ENCODE assay signal across 8 cellular contexts in genomic region chr15:73633111-73633990, GRCh38. TPM values are rescaled to one million over a fixed set of nuclear protein-coding genes. Genes with fewer than 3 reads are reported as not detected.
DNase-seq lines count a peak whose midpoint lies in the region; ATAC-seq and TF ChIP-seq lines count a peak whose summit lies in the region.

Gene NPTN, minus strand, starts transcription at chr15:73633389. Its CDS starts 174 bp downstream, at chr15:73633215.

- no peak for TF ChIP-seq CTCF in AG04449 (IDR thresholded peaks at IDR 0.05; ENCODE audit: insufficient read depth, low read length, missing control alignments)
- no peak for TF ChIP-seq CTCF in WTC11 (IDR thresholded peaks at IDR 0.05)
- TF ChIP-seq CTCF in cardiac fibroblast (IDR thresholded peaks at IDR 0.05; ENCODE audit: low read depth, low read length): peak; percentile 3
- TF ChIP-seq CTCF in spleen (IDR thresholded peaks at IDR 0.05 in 8 of 11, conservative IDR thresholded peaks at IDR 0.05 in 3 of 11): peak in 5 of 11 experiments; percentile 31 to 71 (median 39)

- ATAC-seq in GM18907 (IDR thresholded peaks at IDR 0.05; ENCODE audit: unreplicated experiment): peak; percentile 87
- peak; percentile 88 for ATAC-seq in HG03159 (IDR thresholded peaks at IDR 0.05; ENCODE audit: unreplicated experiment)
- peak; percentile 92 for ATAC-seq in WTC11

- CTCF ChIA-PET in AG04449 (lab: Yijun Ruan, JAX) (interaction anchor here (0.6 to 19.2 kb wide), 15 partner anchors 10 to 350 kb away, joined by 3 to 459 read pairs (median 25); partner anchors contain the start of genes CD276 and TBC1D21), WTC11 (lab: Charles Lee) (interaction anchor here (0.6 to 4.9 kb wide), 10 partner anchors 11 to 327 kb away, joined by 3 to 142 read pairs (median 8); no protein-coding TSS in a partner anchor)

- H3K27ac Mint-ChIP-seq in WTC11 (peak within 1 kb of the TSS; percentile 97), immature natural killer cell (peak within 1 kb of the TSS; percentile 73 to 88 (median 82))

- peaks cover 24 to 72% (median 54%) of the 10 kb centered on the region in 6 donors for H3K4me1 ChIP-seq in spleen

- peaks cover 4% of the 10 kb centered on the region for H3K27me3 Mint-ChIP-seq in WTC11 (ENCODE audit: low read depth)
- peaks cover 0 to 7% (median 6%) of the 10 kb centered on the region in 3 donors for H3K27me3 Mint-ChIP-seq in immature natural killer cell (ENCODE audit: low read depth in 3 of 3)

- H3K27me3 ChIP-seq in spleen (replicated peaks in 1 of 7): no peaks in the 10 kb centered on the region

- POLR2A ChIA-PET in AG04449 (lab: Yijun Ruan, JAX) (interaction anchor here (0.6 to 2.8 kb wide), 13 partner anchors 9 to 293 kb away, joined by 3 to 20 read pairs (median 5); partner anchors contain the start of gene CD276), WTC11 (lab: Charles Lee) (interaction anchor here (0.5 to 1.2 kb wide), 4 partner anchors 16 to 135 kb away, joined by 3 to 5 read pairs (median 4); partner anchors contain the start of gene CD276)

- H3K4me3 ChIP-seq in AG04449 (ENCODE audit: low read depth, low read length): peak within 1 kb of the TSS; percentile 92
- H3K4me3 ChIP-seq in cardiac fibroblast (replicated peaks in 1 of 2; ENCODE audit: low read depth in 2 of 2, low read length in 2 of 2): peak within 1 kb of the TSS; percentile 87 to 90
- H3K4me3 ChIP-seq in spleen: peak within 1 kb of the TSS; percentile 70 to 85 (median 79)

- H3K4me3 Mint-ChIP-seq in WTC11 (peak within 1 kb of the TSS; percentile 76), immature natural killer cell (peak within 1 kb of the TSS; percentile 83 to 91 (median 88))

- peak in 2 of 3 donors; percentile 26 to 36 for TF ChIP-seq POLR2A in spleen (IDR thresholded peaks at IDR 0.05)

- H3K36me3 ChIP-seq in spleen: no peaks in the 10 kb centered on the region

- intact Hi-C loops in spleen (cut with DNase I; ENCODE audit: low total_unique reads): no loop called here

- H3K9me3 Mint-ChIP-seq in WTC11: no peaks in the 10 kb centered on the region
- H3K9me3 Mint-ChIP-seq in immature natural killer cell: no peaks in the 10 kb centered on the region

- H3K9me3 ChIP-seq in spleen: no peaks in the 10 kb centered on the region

- peaks cover 57% of the 10 kb centered on the region for H3K4me1 Mint-ChIP-seq in WTC11
- H3K4me1 Mint-ChIP-seq in immature natural killer cell: peaks cover 42 to 56% of the 10 kb centered on the region in 2 donors

- H3K27ac ChIP-seq in spleen: peak within 1 kb of the TSS; percentile 86 to 97 (median 95)

- H3K36me3 Mint-ChIP-seq in WTC11: no peaks in the 10 kb centered on the region
- no peaks in the 10 kb centered on the region for H3K36me3 Mint-ChIP-seq in immature natural killer cell

- WGBS in spleen, 5 donors: 2 to 9% (median 2%) methylated on average over 14 to 61 of the region's 62 CpGs

- peak; percentile 81 for DNase-seq in AG04449 (ENCODE audit: low read depth, low spot score)
- peak; percentile 74 for DNase-seq in NCI-H2227 treated with DMSO at 0.1 percent for 48 hours (lab: John Stamatoyannopoulos, UW)
- DNase-seq in WTC11 (ENCODE audit: low spot score): peak; percentile 99
- peak; percentile 97 to 99 for DNase-seq in cardiac fibroblast (ENCODE audit: low read depth in 2 of 2)
- DNase-seq in immature natural killer cell: peak; percentile 98 to 99 (median 98)
- DNase-seq in spleen: peak; percentile 100

TF ChIP-seq in WTC11, 78 proteins besides CTCF, POLR2A, EP300 and RAD21 (continues in another document):
- TF ChIP-seq ATF1 (CRISPR knock-in tag; IDR thresholded peaks at IDR 0.05): no peak
- TF ChIP-seq ZNF232 (CRISPR knock-in tag; IDR thresholded peaks at IDR 0.05): 0 out of 2 replicates have a peak, but pooled peaks have one; percentile 74
- TF ChIP-seq ELF4 (CRISPR knock-in tag; IDR thresholded peaks at IDR 0.05; ENCODE audit: low read depth): no peak
- no peak for TF ChIP-seq ARID4B (CRISPR knock-in tag; IDR thresholded peaks at IDR 0.05; ENCODE audit: borderline replicate concordance)
- TF ChIP-seq ATF6 (CRISPR knock-in tag; IDR thresholded peaks at IDR 0.05): no peak
- TF ChIP-seq TEAD1 (CRISPR knock-in tag; IDR thresholded peaks at IDR 0.05): 0 out of 2 replicates have a peak, but pooled peaks have one; percentile 50
- no peak for TF ChIP-seq SOX15 (CRISPR knock-in tag; IDR thresholded peaks at IDR 0.05)
- TF ChIP-seq AFF4 (CRISPR knock-in tag; IDR thresholded peaks at IDR 0.05; ENCODE audit: borderline replicate concordance): no peak
- TF ChIP-seq ATF3 (CRISPR knock-in tag; conservative IDR thresholded peaks at IDR 0.05): no peak
- no peak for TF ChIP-seq JAZF1 (CRISPR knock-in tag; IDR thresholded peaks at IDR 0.05)

RNA-seq across cellular contexts. Expression of gene NPTN, which starts in this region (rescaled TPM):
- total RNA-seq in WTC11 (2021) (96.1 to 116 TPM (median 102 TPM) in 3 replicates), spleen (100 to 1,000 TPM in 5 of 7 donors, 10 to 100 TPM in 2; 79.5 to 130 (median 102) TPM)
- polyA plus RNA-seq in immature natural killer cell (10 to 100 TPM; 30.3 to 58.7 (median 41.6) TPM), spleen (10 to 100 TPM; 18.9 to 28.8 (median 23.8) TPM)

Comparison
In these comparisons a context has a peak if more than half of its experiments do, and no peak if none do; other contexts are left out.
1. Peak in every context shown above with its lines: DNase-seq, ATAC-seq, H3K4me3 ChIP-seq and H3K27ac ChIP-seq.